14 cellular contexts compared by ENCODE assay signal in genomic region chr12:120254809-120255208, GRCh38. TPM values are rescaled to one million over a fixed set of nuclear protein-coding genes. Genes with fewer than 3 reads are reported as not detected.
DNase-seq lines count a peak whose midpoint lies in the region; ATAC-seq, FAIRE-seq and TF ChIP-seq lines count a peak whose summit lies in the region.
"Had no signal": no experiment of that assay in that cellular context is flagged by ENCODE, and none has a peak within 500 bp of the region (broad histone marks: within the 10 kb centered on the region; RNA-seq: fewer than 3 reads in every experiment).

No MANE protein-coding gene starts in this region.

- WGBS in adrenal gland, 4 donors = 66 to 84% (median 81%) methylated on average over 7 of the region's 7 CpGs
- 72% methylated on average over 7 of the region's 7 CpGs for WGBS in right lobe of liver (ENCODE audit: insufficient coverage, low coverage, low lambda C conversion rate, missing lambda C conversion rate)

- H3K36me3 Mint-ChIP-seq in activated T-cell treated with anti-CD3 and anti-CD28 coated beads, Interleukin-2, amount 50 U/mL, for 72 hours (ENCODE audit: insufficient read depth in 2 of 2) = peaks cover 0 to 7% of the 10 kb centered on the region in 2 donors
- peaks cover 14% of the 10 kb centered on the region for H3K36me3 Mint-ChIP-seq in activated T-cell treated with anti-CD3 and anti-CD28 coated beads, Interleukin-2, amount 50 U/mL, for 4 hours (ENCODE audit: insufficient read depth)

- no peak overlapping the region for H3K4me3 Mint-ChIP-seq in activated T-cell treated with anti-CD3 and anti-CD28 coated beads, Interleukin-2, amount 50 U/mL, for 72 hours
- no peak overlapping the region for H3K4me3 Mint-ChIP-seq in activated T-cell treated with anti-CD3 and anti-CD28 coated beads, Interleukin-2, amount 50 U/mL, for 4 hours
- H3K4me3 Mint-ChIP-seq: activated B cell treated with CpG ODN at 0.5 μM for 24 hours had no signal

- H3K27me3 ChIP-seq in adrenal gland (no peaks in the 10 kb centered on the region), right lobe of liver (no peaks in the 10 kb centered on the region), thoracic aorta (replicated peaks; ENCODE audit: insufficient read depth) (no peaks in the 10 kb centered on the region)

- peak overlapping the region; percentile 70 for H3K27ac Mint-ChIP-seq in activated T-cell treated with anti-CD3 and anti-CD28 coated beads, Interleukin-2, amount 50 U/mL, for 72 hours
- H3K27ac Mint-ChIP-seq: activated B cell treated with CpG ODN at 0.5 μM for 24 hours had no signal

- peaks cover 0 to 7% of the 10 kb centered on the region in 2 donors for H3K36me3 ChIP-seq in adrenal gland (replicated peaks in 1 of 2)
- no peaks in the 10 kb centered on the region for H3K36me3 ChIP-seq in right lobe of liver
- H3K36me3 ChIP-seq in thoracic aorta = no peaks in the 10 kb centered on the region

- TF ChIP-seq CTCF in adrenal gland (IDR thresholded peaks at IDR 0.05) (peak in 1 of 6 experiments; percentile 17), right lobe of liver (IDR thresholded peaks at IDR 0.05) (peak in 1 of 4 donors; percentile 10), thoracic aorta (IDR thresholded peaks at IDR 0.05) (no peak)

- intact Hi-C loops in adrenal gland (cut with DNase I) (no loop called here), right lobe of liver (cut with DNase I) (no loop called here), posterior vena cava (cut with DNase I) (no loop called here)

- TF ChIP-seq POLR2A in adrenal gland (IDR thresholded peaks at IDR 0.05) (no peak), right lobe of liver (IDR thresholded peaks at IDR 0.05) (no peak)

- no peak overlapping the region for H3K4me3 ChIP-seq in adrenal gland
- no peak overlapping the region for H3K4me3 ChIP-seq in right lobe of liver
- no peak overlapping the region for H3K4me3 ChIP-seq in thoracic aorta

- ATAC-seq in activated T-cell treated with anti-CD3 and anti-CD28 coated beads, Interleukin-2, amount 50 U/mL, for 72 hours (replicated peaks in 1 of 2) = no peak
- no peak for ATAC-seq in activated T-cell treated with anti-CD3 and anti-CD28 coated beads, Interleukin-2, amount 50 U/mL, for 4 hours
- peak; percentile 34 to 55 (median 46) for ATAC-seq in right lobe of liver
- ATAC-seq in thoracic aorta (ENCODE audit: insufficient number of reproducible peaks, low FRiP score, low read depth) = no peak
- ATAC-seq in GM18873 (IDR thresholded peaks at IDR 0.05; ENCODE audit: low FRiP score, unreplicated experiment) = no peak

- peaks cover 83% of the 10 kb centered on the region for H3K4me1 Mint-ChIP-seq in activated T-cell treated with anti-CD3 and anti-CD28 coated beads, Interleukin-2, amount 50 U/mL, for 72 hours (ENCODE audit: low read depth)
- peaks cover 86% of the 10 kb centered on the region for H3K4me1 Mint-ChIP-seq in activated T-cell treated with anti-CD3 and anti-CD28 coated beads, Interleukin-2, amount 50 U/mL, for 4 hours (ENCODE audit: low read depth)

- no peaks in the 10 kb centered on the region for H3K9me3 ChIP-seq in adrenal gland (replicated peaks in 1 of 3)
- no peaks in the 10 kb centered on the region for H3K9me3 ChIP-seq in right lobe of liver
- H3K9me3 ChIP-seq in thoracic aorta = no peaks in the 10 kb centered on the region

- H3K27ac ChIP-seq in adrenal gland (peak overlapping the region in 3 of 5 donors; percentile 5 to 91 (median 61)), right lobe of liver (peak overlapping the region in 2 of 3 donors; percentile 18 to 57), thoracic aorta (peak overlapping the region; percentile 23 to 55)

- DNase-seq in activated T-cell treated with anti-CD3 and anti-CD28 coated beads, Interleukin-2, amount 50 U/mL, for 72 hours = no peak
- no peak for DNase-seq in activated T-cell treated with anti-CD3 and anti-CD28 coated beads, Interleukin-2, amount 50 U/mL, for 4 hours
- DNase-seq in adrenal gland (no peak), right lobe of liver (no peak), thoracic aorta (ENCODE audit: low spot score) (no peak), posterior vena cava (ENCODE audit: low spot score) (no peak), GM19239 (ENCODE audit: insufficient read length, low spot score) (no peak)
- DNase-seq: ACHN; activated B cell treated with CpG ODN at 0.5 μM for 24 hours; NCI-H1694; stimulated activated CD4-positive, alpha-beta T cell treated with anti-CD3 and anti-CD28 coated beads, Interleukin-2, amount 100 ng/mL, for 24 hours had no signal

- no peak for FAIRE-seq in GM19239 (lab: Jason Lieb, UNC)

- H3K9me3 Mint-ChIP-seq in activated T-cell treated with anti-CD3 and anti-CD28 coated beads, Interleukin-2, amount 50 U/mL, for 72 hours = no peaks in the 10 kb centered on the region
- H3K9me3 Mint-ChIP-seq in activated T-cell treated with anti-CD3 and anti-CD28 coated beads, Interleukin-2, amount 50 U/mL, for 4 hours = no peaks in the 10 kb centered on the region
- H3K9me3 Mint-ChIP-seq: activated B cell treated with CpG ODN at 0.5 μM for 24 hours had no signal

- H3K4me1 ChIP-seq in adrenal gland (replicated peaks in 1 of 2) = peaks cover 39 to 89% of the 10 kb centered on the region in 2 donors
- H3K4me1 ChIP-seq in right lobe of liver = no peaks in the 10 kb centered on the region
- H3K4me1 ChIP-seq in thoracic aorta (ENCODE audit: control insufficient read depth in 1 of 2, low read depth in 2 of 2) = peaks cover 54 to 75% of the 10 kb centered on the region in 2 donors

- H3K27me3 Mint-ChIP-seq in activated T-cell treated with anti-CD3 and anti-CD28 coated beads, Interleukin-2, amount 50 U/mL, for 72 hours (ENCODE audit: low read depth) = no peaks in the 10 kb centered on the region
- no peaks in the 10 kb centered on the region for H3K27me3 Mint-ChIP-seq in activated T-cell treated with anti-CD3 and anti-CD28 coated beads, Interleukin-2, amount 50 U/mL, for 4 hours (ENCODE audit: low read depth)

RNA-seq across cellular contexts. Expression of gene PXN, which starts 10.7 kb away (rescaled TPM):
- 10 to 100 TPM; 80.5 to 89.6 TPM for total RNA-seq in activated T-cell treated with anti-CD3 and anti-CD28 coated beads, Interleukin-2, amount 50 U/mL, for 72 hours
- total RNA-seq in activated T-cell treated with anti-CD3 and anti-CD28 coated beads, Interleukin-2, amount 50 U/mL, for 4 hours = 10 to 100 TPM; 49.2 to 54.0 (median 51.1) TPM
- total RNA-seq in adrenal gland = 100 to 1,000 TPM in 4 of 8 donors, 10 to 100 TPM in 4; 45.3 to 156 (median 85.7) TPM
- polyA plus RNA-seq in adrenal gland = 100 to 1,000 TPM in 2 of 3 donors, 10 to 100 TPM in 1; 79.9 to 142 (median 123) TPM
- 10 to 100 TPM; 15.1 to 32.6 (median 24.1) TPM for total RNA-seq in right lobe of liver
- total RNA-seq in thoracic aorta = 100 to 1,000 TPM in 1 of 2 donors, 10 to 100 TPM in 1; 93.0 to 105 TPM
- total RNA-seq in posterior vena cava = 100 to 1,000 TPM; 110 to 113 TPM

RNA-seq across cellular contexts. Expression of gene RNU4-2, which starts 36.9 kb away (rescaled TPM):
- total RNA-seq in activated T-cell treated with anti-CD3 and anti-CD28 coated beads, Interleukin-2, amount 50 U/mL, for 72 hours = 1,000 to 10,000 TPM; 3,117 to 4,201 TPM
- total RNA-seq in activated T-cell treated with anti-CD3 and anti-CD28 coated beads, Interleukin-2, amount 50 U/mL, for 4 hours = 1,000 to 10,000 TPM; 2,997 to 5,108 (median 5,011) TPM
- 1,000 to 10,000 TPM in 4 of 8 donors, under 1 TPM in 4; under 0.01 to 8,354 (median 2,408) TPM for total RNA-seq in adrenal gland
- polyA plus RNA-seq in adrenal gland = not detected
- 1,000 to 10,000 TPM in 4 of 6 experiments, under 1 TPM in 2; under 0.01 to 8,070 (median 3,211) TPM for total RNA-seq in right lobe of liver
- under 1 TPM; under 0.01 TPM for total RNA-seq in thoracic aorta
- over 10,000 TPM; 46,106 to 62,268 TPM for total RNA-seq in posterior vena cava
- total RNA-seq: HT1080 had no signal

RNA-seq across cellular contexts. Expression of gene RNU4-1, which starts 38.2 kb away (rescaled TPM):
- total RNA-seq in activated T-cell treated with anti-CD3 and anti-CD28 coated beads, Interleukin-2, amount 50 U/mL, for 72 hours = 1,000 to 10,000 TPM; 1,839 to 2,627 TPM
- 1,000 to 10,000 TPM in 2 of 3 donors, 100 to 1,000 TPM in 1; 980 to 2,356 (median 1,498) TPM for total RNA-seq in activated T-cell treated with anti-CD3 and anti-CD28 coated beads, Interleukin-2, amount 50 U/mL, for 4 hours
- 1,000 to 10,000 TPM in 4 of 8 donors, under 1 TPM in 3, not detected in 1; under 0.01 to 2,678 (median 1,544) TPM for total RNA-seq in adrenal gland
- not detected for polyA plus RNA-seq in adrenal gland
- 1,000 to 10,000 TPM in 4 of 6 experiments, under 1 TPM in 1, not detected in 1; under 0.01 to 2,710 (median 2,128) TPM for total RNA-seq in right lobe of liver
- not detected for total RNA-seq in thoracic aorta
- total RNA-seq in posterior vena cava = 1,000 to 10,000 TPM; 4,532 to 5,081 TPM
- total RNA-seq: HT1080 had no signal

RNA-seq across cellular contexts. Expression of gene SIRT4, which starts 47.3 kb away (rescaled TPM):
- 1 to 10 TPM; 4.2 to 4.9 TPM for total RNA-seq in activated T-cell treated with anti-CD3 and anti-CD28 coated beads, Interleukin-2, amount 50 U/mL, for 72 hours
- 1 to 10 TPM; 1.3 to 1.8 (median 1.5) TPM for total RNA-seq in activated T-cell treated with anti-CD3 and anti-CD28 coated beads, Interleukin-2, amount 50 U/mL, for 4 hours
- 10 to 100 TPM in 1 of 8 donors, 1 to 10 TPM in 7; 1.9 to 10.3 (median 5.4) TPM for total RNA-seq in adrenal gland
- 1 to 10 TPM; 2.9 to 5.1 (median 3.6) TPM for polyA plus RNA-seq in adrenal gland
- 1 to 10 TPM in 5 of 6 experiments, under 1 TPM in 1; 0.56 to 4.1 (median 3.0) TPM for total RNA-seq in right lobe of liver
- total RNA-seq in thoracic aorta = 1 to 10 TPM in 1 of 2 donors, under 1 TPM in 1; 0.56 to 8.8 TPM
- total RNA-seq in posterior vena cava = under 1 TPM; 0.69 to 0.71 TPM
- total RNA-seq: ureter had no signal

RNA-seq across cellular contexts. Expression of gene RPLP0, which starts 53.9 kb away (rescaled TPM):
- 1,000 to 10,000 TPM; 4,846 to 5,223 TPM for total RNA-seq in activated T-cell treated with anti-CD3 and anti-CD28 coated beads, Interleukin-2, amount 50 U/mL, for 72 hours
- total RNA-seq in activated T-cell treated with anti-CD3 and anti-CD28 coated beads, Interleukin-2, amount 50 U/mL, for 4 hours = 1,000 to 10,000 TPM; 4,185 to 4,369 (median 4,226) TPM
- total RNA-seq in adrenal gland (1,000 to 10,000 TPM; 1,495 to 3,084 (median 1,728) TPM), right lobe of liver (1,000 to 10,000 TPM in 2 of 6 experiments, 100 to 1,000 TPM in 4; 549 to 1,070 (median 665) TPM), thoracic aorta (1,000 to 10,000 TPM; 1,020 to 1,220 TPM), posterior vena cava (1,000 to 10,000 TPM; 1,277 to 1,372 TPM)
- 1,000 to 10,000 TPM; 1,257 to 2,060 (median 2,032) TPM for polyA plus RNA-seq in adrenal gland

Comparison
In these comparisons a context has a peak if more than half of its experiments do, and no peak if none do; other contexts are left out.
1. ATAC-seq: peak in right lobe of liver (4 of 4); none in activated T-cell treated with anti-CD3 and anti-CD28 coated beads, Interleukin-2, amount 50 U/mL, for 72 hours (0 of 2), activated T-cell treated with anti-CD3 and anti-CD28 coated beads, Interleukin-2, amount 50 U/mL, for 4 hours (0 of 2), thoracic aorta (single experiment) and GM18873 (single experiment).
2. RNA of gene RNU4-2, which starts 36.9 kb away (total RNA-seq): 46,106 to 62,268 TPM in posterior vena cava; 2,997 to 5,108 TPM in activated T-cell treated with anti-CD3 and anti-CD28 coated beads, Interleukin-2, amount 50 U/mL, for 4 hours, under 0.01 to 8,354 TPM in adrenal gland, under 0.01 to 8,070 TPM in right lobe of liver, 3,117 to 4,201 TPM in activated T-cell treated with anti-CD3 and anti-CD28 coated beads, Interleukin-2, amount 50 U/mL, for 72 hours and under 0.01 TPM in thoracic aorta; every median in the first group is over 4 times any median in the second.
3. Peak in every context shown above with its lines, with median percentiles within 50 percentile points of each other: H3K27ac ChIP-seq.